Comparison of ENCODE assay signal across 1 cellular context in genomic region chr6:37236921-37237320, GRCh38.
TF ChIP-seq lines count a peak whose summit lies in the region.

No MANE protein-coding gene starts in this region.

TF ChIP-seq in GM23338, 12 proteins besides CTCF, POLR2A, EP300 and RAD21 (continued from another document):
- TF ChIP-seq REST (IDR thresholded peaks at IDR 0.05; ENCODE audit: unreplicated experiment) = no peak
- TF ChIP-seq ZNF114 (CRISPR knock-in tag; IDR thresholded peaks at IDR 0.05) = no peak
- no peak for TF ChIP-seq EZH2 (IDR thresholded peaks at IDR 0.05; ENCODE audit: low read depth, unreplicated experiment)
- TF ChIP-seq CREB1 (CRISPR knock-in tag; IDR thresholded peaks at IDR 0.05; ENCODE audit: low read depth) = no peak
